ENCODE assay signal across 21 cellular contexts in genomic region chr2:155315768-155316167, GRCh38.
"Had no signal": no experiment of that assay in that cellular context is flagged by ENCODE, and none has a peak within 500 bp of the region (broad histone marks: within the 10 kb centered on the region; RNA-seq: fewer than 3 reads in every experiment).

No MANE protein-coding gene starts in this region.

- H3K4me1 ChIP-seq: esophagus muscularis mucosa, foreskin keratinocyte, gastroesophageal sphincter, heart left ventricle, left ventricle myocardium inferior, lower lobe of right lung had no signal

- H3K27ac ChIP-seq: coronary artery, dorsolateral prefrontal cortex, esophagus muscularis mucosa, foreskin keratinocyte, gastroesophageal sphincter, heart left ventricle, left ventricle myocardium inferior, lower lobe of right lung had no signal

- H3K27me3 ChIP-seq: esophagus muscularis mucosa, foreskin keratinocyte, gastroesophageal sphincter, heart left ventricle had no signal

- H3K4me3 ChIP-seq: coronary artery, dorsolateral prefrontal cortex, esophagus muscularis mucosa, gastroesophageal sphincter, heart left ventricle, left ventricle myocardium inferior, lower lobe of right lung, mucosa of descending colon had no signal

- DNase-seq: dermis blood vessel endothelial cell; dorsolateral prefrontal cortex; effector CD4-positive, alpha-beta T cell; effector memory CD4-positive, alpha-beta T cell; foreskin keratinocyte; heart left ventricle; hippocampal formation; left cardiac atrium; left ventricle myocardium inferior; lower lobe of right lung; mesenchymal stem cell; mucosa of descending colon; naive B cell had no signal

- H3K36me3 ChIP-seq: esophagus muscularis mucosa, gastroesophageal sphincter, heart left ventricle, left ventricle myocardium inferior, lower lobe of right lung had no signal

- ATAC-seq: foreskin keratinocyte, gastroesophageal sphincter, heart left ventricle, left cardiac atrium, lower lobe of right lung, mucosa of descending colon had no signal

- H3K9me3 ChIP-seq: esophagus muscularis mucosa, gastroesophageal sphincter, left ventricle myocardium inferior, lower lobe of right lung, mucosa of descending colon had no signal

- FAIRE-seq: colon, endothelial cell of umbilical vein, frontal cortex, islet of Langerhans, keratinocyte had no signal
